1 cellular context compared by ENCODE assay signal in the genomic region with DNA sequence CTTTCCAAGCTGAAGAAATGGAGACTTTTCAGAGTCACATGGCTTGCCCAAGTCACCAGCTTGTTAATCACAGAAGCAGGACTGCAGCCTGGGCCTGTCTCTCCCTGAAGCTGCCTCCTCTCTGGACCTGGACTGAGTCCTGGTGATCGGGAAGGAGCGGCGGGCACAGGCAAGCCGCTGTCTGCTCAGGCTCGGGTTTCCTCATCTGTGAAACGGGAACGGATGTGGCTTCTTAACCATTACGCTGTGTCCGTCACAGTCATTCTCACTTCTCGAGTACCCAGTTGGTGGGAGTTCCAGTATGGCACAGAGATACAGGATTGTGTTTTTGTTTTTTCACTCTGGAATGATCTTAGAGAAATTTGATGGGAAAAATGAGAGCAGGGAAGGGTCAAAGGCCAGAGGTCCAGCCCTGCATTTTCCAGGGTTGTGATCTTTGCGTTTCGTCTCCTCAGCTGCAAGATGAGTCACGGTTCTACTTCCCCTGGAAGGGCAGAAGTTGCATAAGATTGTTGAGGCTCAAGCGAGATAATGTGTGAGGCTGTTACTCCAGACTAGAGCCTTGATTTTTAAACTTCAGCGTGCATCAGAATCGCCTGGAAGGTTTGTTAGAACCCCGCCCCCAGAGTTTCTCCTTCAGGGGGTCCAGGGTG.
TF ChIP-seq lines count a peak whose summit lies in the region.

No MANE protein-coding gene starts in this region.

TF ChIP-seq in K562, 482 proteins besides CTCF, POLR2A, EP300 and RAD21 (continued from another document and continues in another):
- TF ChIP-seq, protein P1, sequence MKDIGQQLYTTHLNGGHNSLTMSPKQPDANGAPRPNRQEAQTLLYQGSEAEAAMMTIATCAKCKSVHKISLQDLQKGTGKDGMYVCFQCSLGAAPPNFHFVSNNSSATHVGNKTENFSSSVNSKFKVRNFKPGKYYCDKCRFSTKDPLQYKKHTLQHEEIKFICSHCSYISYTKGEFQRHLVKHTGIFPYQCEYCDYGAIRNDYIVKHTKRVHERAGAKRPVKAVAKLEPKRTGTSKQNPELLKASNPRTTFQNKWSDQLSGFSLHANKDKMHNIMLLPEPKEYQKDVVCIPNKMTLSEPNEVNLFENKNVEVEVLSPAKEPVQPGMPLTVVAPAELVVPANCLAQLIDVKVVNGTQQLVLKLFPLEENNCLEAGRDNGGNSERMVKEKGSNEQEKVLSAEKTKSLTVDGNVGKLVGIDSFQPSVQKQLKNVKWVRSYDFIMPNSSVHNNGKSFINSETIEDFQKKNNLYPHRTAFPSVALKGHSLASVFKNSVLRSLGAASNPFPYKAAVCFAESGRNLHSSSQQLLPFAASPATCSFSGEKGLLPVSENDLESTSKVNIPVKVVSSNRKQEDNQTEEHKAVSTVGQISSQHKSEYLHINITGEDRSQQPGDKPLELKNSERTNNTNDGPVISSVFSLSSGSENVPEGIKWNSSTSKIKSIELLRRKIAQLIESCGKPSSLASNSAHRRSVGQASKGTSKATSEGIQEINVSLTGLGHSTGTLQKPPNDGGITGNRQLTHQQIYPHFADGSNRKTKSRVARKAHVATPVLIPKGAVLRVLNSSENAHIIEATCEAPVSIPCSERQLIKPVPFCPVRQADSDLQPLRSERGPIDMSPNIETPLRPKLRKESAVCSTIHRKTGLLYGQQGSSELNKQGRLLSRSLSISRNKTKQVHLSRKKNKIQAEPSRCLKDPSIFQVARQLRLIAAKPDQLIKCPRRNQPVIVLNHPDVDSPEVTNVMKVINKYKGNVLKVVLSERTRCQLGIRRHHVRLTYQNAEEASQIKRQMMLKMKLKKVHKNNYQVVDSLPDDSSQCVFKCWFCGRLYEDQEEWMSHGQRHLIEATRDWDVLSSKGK (CRISPR knock-in tag; IDR thresholded peaks at IDR 0.05) = no peak
- TF ChIP-seq PPARD (CRISPR knock-in tag; IDR thresholded peaks at IDR 0.05) (no peak), NFYB (IDR thresholded peaks at IDR 0.05; ENCODE audit: extremely low read depth, insufficient read length) (no peak), FIP1L1 (IDR thresholded peaks at IDR 0.05; ENCODE audit: low read depth, low read length, poor library complexity, severe bottlenecking) (no peak), ZNF311 (CRISPR knock-in tag; IDR thresholded peaks at IDR 0.05) (no peak), HSF4 (CRISPR knock-in tag; IDR thresholded peaks at IDR 0.05; ENCODE audit: borderline replicate concordance) (no peak), POLR2AphosphoS2 (IDR thresholded peaks at IDR 0.05; ENCODE audit: low read length) (no peak), ELF1 (tag; IDR thresholded peaks at IDR 0.05) (no peak), NFRKB (IDR thresholded peaks at IDR 0.05; ENCODE audit: low read depth) (no peak), MXI1 (IDR thresholded peaks at IDR 0.05; ENCODE audit: low read depth, low read length) (no peak), XRCC4 (IDR thresholded peaks at IDR 0.05; ENCODE audit: extremely low read depth, insufficient read depth, insufficient read length) (no peak), EZH2 (IDR thresholded peaks at IDR 0.05; ENCODE audit: borderline replicate concordance, low read depth, low read length) (no peak), SIRT6 (IDR thresholded peaks at IDR 0.05; ENCODE audit: low read depth, low read length) (no peak), BCL6 (CRISPR knock-in tag; IDR thresholded peaks at IDR 0.05) (no peak), ASH1L (IDR thresholded peaks at IDR 0.05; ENCODE audit: borderline replicate concordance, low read depth, partially characterized antibody) (no peak), TAF7 (tag; IDR thresholded peaks at IDR 0.05) (no peak), RBM25 (IDR thresholded peaks at IDR 0.05; ENCODE audit: low read depth, low read length, severe bottlenecking) (no peak), ZNF436 (CRISPR knock-in tag; IDR thresholded peaks at IDR 0.05) (no peak), CC2D1A (IDR thresholded peaks at IDR 0.05) (no peak), KDM5B (IDR thresholded peaks at IDR 0.05; ENCODE audit: insufficient replicate concordance, low read depth, low read length) (no peak), CTBP1 (IDR thresholded peaks at IDR 0.05; ENCODE audit: borderline replicate concordance) (peak; percentile 60), CBFA2T2 (conservative IDR thresholded peaks at IDR 0.05) (peak; percentile 64), ZNF12 (CRISPR knock-in tag; IDR thresholded peaks at IDR 0.05) (no peak), BHLHE40 (IDR thresholded peaks at IDR 0.05; ENCODE audit: low read length) (peak; percentile 75), ZNF324 (CRISPR knock-in tag; IDR thresholded peaks at IDR 0.05) (no peak), CHD1 (IDR thresholded peaks at IDR 0.05; ENCODE audit: low read length) (no peak), RBM14 (IDR thresholded peaks at IDR 0.05; ENCODE audit: borderline replicate concordance, insufficient read depth, low read depth, low read length) (no peak), ZNF384 (IDR thresholded peaks at IDR 0.05; ENCODE audit: low read depth, low read length) (no peak), TOE1 (IDR thresholded peaks at IDR 0.05; ENCODE audit: borderline replicate concordance) (no peak), TOE1 (CRISPR knock-in tag; IDR thresholded peaks at IDR 0.05; ENCODE audit: borderline replicate concordance, low read depth) (no peak), EWSR1 (IDR thresholded peaks at IDR 0.05; ENCODE audit: borderline replicate concordance, low read depth, partially characterized antibody) (no peak), NCOA4 (IDR thresholded peaks at IDR 0.05; ENCODE audit: partially characterized antibody) (no peak), ZNF174 (CRISPR knock-in tag; IDR thresholded peaks at IDR 0.05) (no peak), FOS (IDR thresholded peaks at IDR 0.05; ENCODE audit: extremely low read depth, insufficient read length) (peak; percentile 37)
- TF ChIP-seq, protein P2, sequence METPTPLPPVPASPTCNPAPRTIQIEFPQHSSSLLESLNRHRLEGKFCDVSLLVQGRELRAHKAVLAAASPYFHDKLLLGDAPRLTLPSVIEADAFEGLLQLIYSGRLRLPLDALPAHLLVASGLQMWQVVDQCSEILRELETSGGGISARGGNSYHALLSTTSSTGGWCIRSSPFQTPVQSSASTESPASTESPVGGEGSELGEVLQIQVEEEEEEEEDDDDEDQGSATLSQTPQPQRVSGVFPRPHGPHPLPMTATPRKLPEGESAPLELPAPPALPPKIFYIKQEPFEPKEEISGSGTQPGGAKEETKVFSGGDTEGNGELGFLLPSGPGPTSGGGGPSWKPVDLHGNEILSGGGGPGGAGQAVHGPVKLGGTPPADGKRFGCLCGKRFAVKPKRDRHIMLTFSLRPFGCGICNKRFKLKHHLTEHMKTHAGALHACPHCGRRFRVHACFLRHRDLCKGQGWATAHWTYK (CRISPR knock-in tag; IDR thresholded peaks at IDR 0.05) = no peak
- TF ChIP-seq, protein P3, sequence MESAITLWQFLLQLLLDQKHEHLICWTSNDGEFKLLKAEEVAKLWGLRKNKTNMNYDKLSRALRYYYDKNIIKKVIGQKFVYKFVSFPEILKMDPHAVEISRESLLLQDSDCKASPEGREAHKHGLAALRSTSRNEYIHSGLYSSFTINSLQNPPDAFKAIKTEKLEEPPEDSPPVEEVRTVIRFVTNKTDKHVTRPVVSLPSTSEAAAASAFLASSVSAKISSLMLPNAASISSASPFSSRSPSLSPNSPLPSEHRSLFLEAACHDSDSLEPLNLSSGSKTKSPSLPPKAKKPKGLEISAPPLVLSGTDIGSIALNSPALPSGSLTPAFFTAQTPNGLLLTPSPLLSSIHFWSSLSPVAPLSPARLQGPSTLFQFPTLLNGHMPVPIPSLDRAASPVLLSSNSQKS (CRISPR knock-in tag; IDR thresholded peaks at IDR 0.05) = no peak
- TF ChIP-seq, protein P4, sequence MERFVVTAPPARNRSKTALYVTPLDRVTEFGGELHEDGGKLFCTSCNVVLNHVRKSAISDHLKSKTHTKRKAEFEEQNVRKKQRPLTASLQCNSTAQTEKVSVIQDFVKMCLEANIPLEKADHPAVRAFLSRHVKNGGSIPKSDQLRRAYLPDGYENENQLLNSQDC (CRISPR knock-in tag; IDR thresholded peaks at IDR 0.05) = no peak
- TF ChIP-seq, protein P5, sequence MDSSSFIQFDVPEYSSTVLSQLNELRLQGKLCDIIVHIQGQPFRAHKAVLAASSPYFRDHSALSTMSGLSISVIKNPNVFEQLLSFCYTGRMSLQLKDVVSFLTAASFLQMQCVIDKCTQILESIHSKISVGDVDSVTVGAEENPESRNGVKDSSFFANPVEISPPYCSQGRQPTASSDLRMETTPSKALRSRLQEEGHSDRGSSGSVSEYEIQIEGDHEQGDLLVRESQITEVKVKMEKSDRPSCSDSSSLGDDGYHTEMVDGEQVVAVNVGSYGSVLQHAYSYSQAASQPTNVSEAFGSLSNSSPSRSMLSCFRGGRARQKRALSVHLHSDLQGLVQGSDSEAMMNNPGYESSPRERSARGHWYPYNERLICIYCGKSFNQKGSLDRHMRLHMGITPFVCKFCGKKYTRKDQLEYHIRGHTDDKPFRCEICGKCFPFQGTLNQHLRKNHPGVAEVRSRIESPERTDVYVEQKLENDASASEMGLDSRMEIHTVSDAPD (CRISPR knock-in tag; IDR thresholded peaks at IDR 0.05) = no peak
- TF ChIP-seq, protein P6, sequence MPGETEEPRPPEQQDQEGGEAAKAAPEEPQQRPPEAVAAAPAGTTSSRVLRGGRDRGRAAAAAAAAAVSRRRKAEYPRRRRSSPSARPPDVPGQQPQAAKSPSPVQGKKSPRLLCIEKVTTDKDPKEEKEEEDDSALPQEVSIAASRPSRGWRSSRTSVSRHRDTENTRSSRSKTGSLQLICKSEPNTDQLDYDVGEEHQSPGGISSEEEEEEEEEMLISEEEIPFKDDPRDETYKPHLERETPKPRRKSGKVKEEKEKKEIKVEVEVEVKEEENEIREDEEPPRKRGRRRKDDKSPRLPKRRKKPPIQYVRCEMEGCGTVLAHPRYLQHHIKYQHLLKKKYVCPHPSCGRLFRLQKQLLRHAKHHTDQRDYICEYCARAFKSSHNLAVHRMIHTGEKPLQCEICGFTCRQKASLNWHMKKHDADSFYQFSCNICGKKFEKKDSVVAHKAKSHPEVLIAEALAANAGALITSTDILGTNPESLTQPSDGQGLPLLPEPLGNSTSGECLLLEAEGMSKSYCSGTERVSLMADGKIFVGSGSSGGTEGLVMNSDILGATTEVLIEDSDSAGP (CRISPR knock-in tag; IDR thresholded peaks at IDR 0.05) = no peak
- TF ChIP-seq, protein P7, sequence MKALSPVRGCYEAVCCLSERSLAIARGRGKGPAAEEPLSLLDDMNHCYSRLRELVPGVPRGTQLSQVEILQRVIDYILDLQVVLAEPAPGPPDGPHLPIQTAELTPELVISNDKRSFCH (CRISPR knock-in tag; IDR thresholded peaks at IDR 0.05) = no peak
- TF ChIP-seq, protein P7 (tag; IDR thresholded peaks at IDR 0.05) = 0 out of 2 replicates have a peak, but pooled peaks have one; percentile 38
- TF ChIP-seq, protein P8, sequence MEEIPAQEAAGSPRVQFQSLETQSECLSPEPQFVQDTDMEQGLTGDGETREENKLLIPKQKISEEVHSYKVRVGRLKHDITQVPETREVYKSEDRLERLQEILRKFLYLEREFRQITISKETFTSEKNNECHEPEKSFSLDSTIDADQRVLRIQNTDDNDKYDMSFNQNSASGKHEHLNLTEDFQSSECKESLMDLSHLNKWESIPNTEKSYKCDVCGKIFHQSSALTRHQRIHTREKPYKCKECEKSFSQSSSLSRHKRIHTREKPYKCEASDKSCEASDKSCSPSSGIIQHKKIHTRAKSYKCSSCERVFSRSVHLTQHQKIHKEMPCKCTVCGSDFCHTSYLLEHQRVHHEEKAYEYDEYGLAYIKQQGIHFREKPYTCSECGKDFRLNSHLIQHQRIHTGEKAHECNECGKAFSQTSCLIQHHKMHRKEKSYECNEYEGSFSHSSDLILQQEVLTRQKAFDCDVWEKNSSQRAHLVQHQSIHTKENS (CRISPR knock-in tag; IDR thresholded peaks at IDR 0.05) = no peak
- TF ChIP-seq, protein P9, sequence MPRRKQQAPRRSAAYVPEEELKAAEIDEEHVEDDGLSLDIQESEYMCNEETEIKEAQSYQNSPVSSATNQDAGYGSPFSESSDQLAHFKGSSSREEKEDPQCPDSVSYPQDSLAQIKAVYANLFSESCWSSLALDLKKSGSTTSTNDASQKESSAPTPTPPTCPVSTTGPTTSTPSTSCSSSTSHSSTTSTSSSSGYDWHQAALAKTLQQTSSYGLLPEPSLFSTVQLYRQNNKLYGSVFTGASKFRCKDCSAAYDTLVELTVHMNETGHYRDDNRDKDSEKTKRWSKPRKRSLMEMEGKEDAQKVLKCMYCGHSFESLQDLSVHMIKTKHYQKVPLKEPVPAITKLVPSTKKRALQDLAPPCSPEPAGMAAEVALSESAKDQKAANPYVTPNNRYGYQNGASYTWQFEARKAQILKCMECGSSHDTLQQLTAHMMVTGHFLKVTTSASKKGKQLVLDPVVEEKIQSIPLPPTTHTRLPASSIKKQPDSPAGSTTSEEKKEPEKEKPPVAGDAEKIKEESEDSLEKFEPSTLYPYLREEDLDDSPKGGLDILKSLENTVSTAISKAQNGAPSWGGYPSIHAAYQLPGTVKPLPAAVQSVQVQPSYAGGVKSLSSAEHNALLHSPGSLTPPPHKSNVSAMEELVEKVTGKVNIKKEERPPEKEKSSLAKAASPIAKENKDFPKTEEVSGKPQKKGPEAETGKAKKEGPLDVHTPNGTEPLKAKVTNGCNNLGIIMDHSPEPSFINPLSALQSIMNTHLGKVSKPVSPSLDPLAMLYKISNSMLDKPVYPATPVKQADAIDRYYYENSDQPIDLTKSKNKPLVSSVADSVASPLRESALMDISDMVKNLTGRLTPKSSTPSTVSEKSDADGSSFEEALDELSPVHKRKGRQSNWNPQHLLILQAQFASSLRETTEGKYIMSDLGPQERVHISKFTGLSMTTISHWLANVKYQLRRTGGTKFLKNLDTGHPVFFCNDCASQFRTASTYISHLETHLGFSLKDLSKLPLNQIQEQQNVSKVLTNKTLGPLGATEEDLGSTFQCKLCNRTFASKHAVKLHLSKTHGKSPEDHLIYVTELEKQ (CRISPR knock-in tag; IDR thresholded peaks at IDR 0.05) = no peak
- TF ChIP-seq, protein P10, sequence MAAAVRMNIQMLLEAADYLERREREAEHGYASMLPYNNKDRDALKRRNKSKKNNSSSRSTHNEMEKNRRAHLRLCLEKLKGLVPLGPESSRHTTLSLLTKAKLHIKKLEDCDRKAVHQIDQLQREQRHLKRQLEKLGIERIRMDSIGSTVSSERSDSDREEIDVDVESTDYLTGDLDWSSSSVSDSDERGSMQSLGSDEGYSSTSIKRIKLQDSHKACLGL (CRISPR knock-in tag; IDR thresholded peaks at IDR 0.05; ENCODE audit: borderline replicate concordance, poor library complexity, severe bottlenecking) = no peak
- TF ChIP-seq, protein P11, sequence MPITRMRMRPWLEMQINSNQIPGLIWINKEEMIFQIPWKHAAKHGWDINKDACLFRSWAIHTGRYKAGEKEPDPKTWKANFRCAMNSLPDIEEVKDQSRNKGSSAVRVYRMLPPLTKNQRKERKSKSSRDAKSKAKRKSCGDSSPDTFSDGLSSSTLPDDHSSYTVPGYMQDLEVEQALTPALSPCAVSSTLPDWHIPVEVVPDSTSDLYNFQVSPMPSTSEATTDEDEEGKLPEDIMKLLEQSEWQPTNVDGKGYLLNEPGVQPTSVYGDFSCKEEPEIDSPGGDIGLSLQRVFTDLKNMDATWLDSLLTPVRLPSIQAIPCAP (CRISPR knock-in tag; IDR thresholded peaks at IDR 0.05; ENCODE audit: borderline replicate concordance) = no peak
- TF ChIP-seq, protein P12, sequence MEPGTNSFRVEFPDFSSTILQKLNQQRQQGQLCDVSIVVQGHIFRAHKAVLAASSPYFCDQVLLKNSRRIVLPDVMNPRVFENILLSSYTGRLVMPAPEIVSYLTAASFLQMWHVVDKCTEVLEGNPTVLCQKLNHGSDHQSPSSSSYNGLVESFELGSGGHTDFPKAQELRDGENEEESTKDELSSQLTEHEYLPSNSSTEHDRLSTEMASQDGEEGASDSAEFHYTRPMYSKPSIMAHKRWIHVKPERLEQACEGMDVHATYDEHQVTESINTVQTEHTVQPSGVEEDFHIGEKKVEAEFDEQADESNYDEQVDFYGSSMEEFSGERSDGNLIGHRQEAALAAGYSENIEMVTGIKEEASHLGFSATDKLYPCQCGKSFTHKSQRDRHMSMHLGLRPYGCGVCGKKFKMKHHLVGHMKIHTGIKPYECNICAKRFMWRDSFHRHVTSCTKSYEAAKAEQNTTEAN (CRISPR knock-in tag; IDR thresholded peaks at IDR 0.05) = no peak
